In genomic region chr10:18687195-18687594, GRCh38 we compare ENCODE assay signal across 8 cellular contexts.
"Had no signal": no experiment of that assay in that cellular context is flagged by ENCODE, and none has a peak within 500 bp of the region (broad histone marks: within the 10 kb centered on the region; RNA-seq: fewer than 3 reads in every experiment).

No MANE protein-coding gene starts in this region.

- H3K4me2 ChIP-seq: GM23338 had no signal

- H3K27ac ChIP-seq: HL-60 had no signal

- H2AFZ ChIP-seq: GM23338 had no signal

- DNase-seq: H9, HCEC 1CT, KBM-7 had no signal

- H3K4me3 ChIP-seq: GM23338 had no signal

- H3K4me3 Mint-ChIP-seq: GM23338, H9, IgD-negative memory B cell had no signal

- ATAC-seq: GM23338 had no signal

- H3K27me3 Mint-ChIP-seq: IgD-negative memory B cell had no signal

- H3K36me3 Mint-ChIP-seq: IgD-negative memory B cell had no signal

- H3K9me3 Mint-ChIP-seq: GM23338, H9, IgD-negative memory B cell had no signal

- FAIRE-seq: H1, H54 had no signal

- H3K27ac Mint-ChIP-seq: GM23338, H9, IgD-negative memory B cell had no signal
